Comparison of ENCODE assay signal across 13 cellular contexts in the genomic region with DNA sequence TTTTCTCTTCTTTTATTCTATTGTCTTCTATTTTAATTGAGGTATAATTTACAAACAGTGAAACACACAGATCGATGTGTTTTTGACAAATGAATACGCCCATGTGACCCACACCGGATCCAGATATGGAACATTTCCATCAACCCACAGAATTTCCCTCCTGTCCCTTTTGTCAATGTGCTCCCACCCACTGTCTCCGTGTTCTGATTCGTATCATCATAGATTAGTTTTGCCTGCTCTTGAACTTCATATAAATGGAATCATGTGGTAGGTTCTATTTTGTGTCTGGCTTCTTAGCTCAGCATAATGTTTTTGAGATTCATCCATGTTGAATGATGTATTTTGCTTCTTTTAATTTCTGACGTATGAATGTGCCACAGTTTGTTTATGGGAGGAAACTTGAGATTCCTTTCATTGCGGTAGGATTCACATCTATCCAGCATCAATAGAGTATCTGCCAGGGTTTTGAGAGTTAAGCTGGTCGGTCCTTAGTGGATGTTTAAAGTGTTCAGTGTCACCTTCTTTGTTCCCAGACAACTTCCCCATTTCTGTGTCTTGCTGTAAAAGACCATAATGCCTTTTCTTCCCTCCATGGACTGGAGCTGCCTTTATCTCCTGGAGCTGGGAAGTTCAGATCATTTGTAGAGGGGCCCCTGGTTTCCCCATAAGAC. TPM values are rescaled to one million over a fixed set of nuclear protein-coding genes. Genes with fewer than 3 reads are reported as not detected.
A peak's percentile ranks its signal among the peaks of the same experiment; 100 is the strongest.
DNase-seq lines count a peak whose midpoint lies in the region; ATAC-seq and TF ChIP-seq lines count a peak whose summit lies in the region.
"Had no signal": no experiment of that assay in that cellular context is flagged by ENCODE, and none has a peak within 500 bp of the region (broad histone marks: within the 10 kb centered on the region; RNA-seq: fewer than 3 reads in every experiment).

No MANE protein-coding gene starts in this region.

- no peak overlapping the region for H3K4me3 Mint-ChIP-seq in neural progenitor cell
- H3K4me3 Mint-ChIP-seq: activated CD8-positive, alpha-beta T cell treated with anti-CD3 and anti-CD28 coated beads for 36 hours; T-cell had no signal

- DNase-seq in right atrium auricular region (ENCODE audit: low spot score) = no peak
- DNase-seq in Right ventricle myocardium inferior (ENCODE audit: missing footprints) = no peak
- DNase-seq in neural progenitor cell (ENCODE audit: low spot score) = no peak
- no peak for DNase-seq in vagina (ENCODE audit: extremely low spot score in 2 of 2)
- DNase-seq in effector memory CD4-positive, alpha-beta T cell = no peak
- DNase-seq: activated CD8-positive, alpha-beta T cell treated with anti-CD3 and anti-CD28 coated beads for 36 hours; activated gamma-delta T cell; spleen; T-cell had no signal

- no peak for TF ChIP-seq POLR2A in vagina (IDR thresholded peaks at IDR 0.05)

- H3K9ac ChIP-seq in endocrine pancreas (ENCODE audit: control insufficient read depth, insufficient read depth, low read length) (peak overlapping the region; percentile 23), neural progenitor cell (no peak overlapping the region)

- H3K27me3 ChIP-seq in right atrium auricular region (no peaks in the 10 kb centered on the region), endocrine pancreas (ENCODE audit: control insufficient read depth, insufficient read depth, low read length) (no peaks in the 10 kb centered on the region), neural progenitor cell (no peaks in the 10 kb centered on the region), vagina (no peaks in the 10 kb centered on the region)
- no peaks in the 10 kb centered on the region for H3K27me3 ChIP-seq in effector memory CD4-positive, alpha-beta T cell (replicated peaks; ENCODE audit: control insufficient read depth, insufficient read depth, low read length, poor library complexity, severe bottlenecking)

- no peak overlapping the region for H3K4me2 ChIP-seq in neural progenitor cell

- no peaks in the 10 kb centered on the region for H3K79me2 ChIP-seq in neural progenitor cell (ENCODE audit: low read depth)

- H3K36me3 Mint-ChIP-seq in neural progenitor cell = no peaks in the 10 kb centered on the region
- H3K36me3 Mint-ChIP-seq: T-cell had no signal

- peak overlapping the region; percentile 30 for H3K27ac Mint-ChIP-seq in neural progenitor cell
- H3K27ac Mint-ChIP-seq: activated CD8-positive, alpha-beta T cell treated with anti-CD3 and anti-CD28 coated beads for 36 hours; T-cell had no signal

- H4K20me1 ChIP-seq in neural progenitor cell (ENCODE audit: low read depth) = no peaks in the 10 kb centered on the region

- peaks cover 0 to 50% of the 10 kb centered on the region in 2 donors for H3K4me1 ChIP-seq in right atrium auricular region
- no peaks in the 10 kb centered on the region for H3K4me1 ChIP-seq in endocrine pancreas (ENCODE audit: control insufficient read depth, insufficient read depth, low read length)
- H3K4me1 ChIP-seq in neural progenitor cell = peaks cover 24% of the 10 kb centered on the region
- H3K4me1 ChIP-seq in vagina = peaks cover 30% of the 10 kb centered on the region
- no peaks in the 10 kb centered on the region for H3K4me1 ChIP-seq in effector memory CD4-positive, alpha-beta T cell (ENCODE audit: control insufficient read depth, insufficient read depth, low read length, poor library complexity, severe bottlenecking)

- peaks cover 3% of the 10 kb centered on the region for H3F3A ChIP-seq in neural progenitor cell (ENCODE audit: low read depth)

- H3K4me1 Mint-ChIP-seq in neural progenitor cell = peaks cover 27% of the 10 kb centered on the region
- H3K4me1 Mint-ChIP-seq: T-cell had no signal

- no peak overlapping the region for H2AFZ ChIP-seq in neural progenitor cell (replicated peaks)

- peak overlapping the region; percentile 23 to 52 for H3K27ac ChIP-seq in right atrium auricular region
- H3K27ac ChIP-seq in neural progenitor cell = no peak overlapping the region
- peak overlapping the region; percentile 6 for H3K27ac ChIP-seq in vagina
- no peak overlapping the region for H3K27ac ChIP-seq in effector memory CD4-positive, alpha-beta T cell (ENCODE audit: insufficient read depth, low read length, poor library complexity, severe bottlenecking)
- H3K27ac ChIP-seq: HL-60, spleen had no signal

- no peak overlapping the region for H3K4me3 ChIP-seq in right atrium auricular region
- H3K4me3 ChIP-seq in endocrine pancreas (ENCODE audit: control insufficient read depth, insufficient read depth, low read length) = no peak overlapping the region
- no peak overlapping the region for H3K4me3 ChIP-seq in neural progenitor cell
- H3K4me3 ChIP-seq in vagina = no peak overlapping the region
- H3K4me3 ChIP-seq in effector memory CD4-positive, alpha-beta T cell (ENCODE audit: insufficient read depth, low read depth, low read length, poor library complexity, severe bottlenecking) = no peak overlapping the region
- H3K4me3 ChIP-seq: spleen had no signal

- H3K9me3 ChIP-seq in right atrium auricular region = no peaks in the 10 kb centered on the region
- H3K9me3 ChIP-seq in endocrine pancreas (ENCODE audit: control insufficient read depth, low read length) = no peaks in the 10 kb centered on the region
- no peaks in the 10 kb centered on the region for H3K9me3 ChIP-seq in neural progenitor cell (ENCODE audit: low read depth)
- H3K9me3 ChIP-seq in vagina = no peaks in the 10 kb centered on the region
- H3K9me3 ChIP-seq in effector memory CD4-positive, alpha-beta T cell (ENCODE audit: control insufficient read depth, low read length) = no peaks in the 10 kb centered on the region
- H3K9me3 ChIP-seq: spleen had no signal

- H3K9me3 Mint-ChIP-seq in neural progenitor cell = no peaks in the 10 kb centered on the region
- H3K9me3 Mint-ChIP-seq: activated CD8-positive, alpha-beta T cell treated with anti-CD3 and anti-CD28 coated beads for 36 hours; T-cell had no signal

- intact Hi-C loops in Right ventricle myocardium inferior (cut with DNase I) (loop anchor here (2.0 kb wide), 1 partner anchor 15 kb away; the partner anchor contains the start of gene NAV1), vagina (cut with DNase I) (no loop called here)

- ATAC-seq in Right ventricle myocardium inferior = no peak
- ATAC-seq in GM21526 (IDR thresholded peaks at IDR 0.05; ENCODE audit: low FRiP score, unreplicated experiment) = no peak
- no peak for ATAC-seq in HG03139 (IDR thresholded peaks at IDR 0.05; ENCODE audit: unreplicated experiment)
- ATAC-seq: activated CD8-positive, alpha-beta T cell treated with anti-CD3 and anti-CD28 coated beads for 36 hours; T-cell had no signal

- peaks cover 8% of the 10 kb centered on the region for H3K27me3 Mint-ChIP-seq in neural progenitor cell (ENCODE audit: insufficient read depth, low read depth)
- H3K27me3 Mint-ChIP-seq: activated CD8-positive, alpha-beta T cell treated with anti-CD3 and anti-CD28 coated beads for 36 hours had no signal

- H3K36me3 ChIP-seq in right atrium auricular region (no peaks in the 10 kb centered on the region), endocrine pancreas (ENCODE audit: control insufficient read depth, insufficient read depth, low read length) (no peaks in the 10 kb centered on the region), neural progenitor cell (no peaks in the 10 kb centered on the region), vagina (no peaks in the 10 kb centered on the region)
- no peaks in the 10 kb centered on the region for H3K36me3 ChIP-seq in effector memory CD4-positive, alpha-beta T cell (ENCODE audit: control insufficient read depth, insufficient read depth, low read length)
- H3K36me3 ChIP-seq: spleen had no signal

- TF ChIP-seq CTCF in right atrium auricular region (IDR thresholded peaks at IDR 0.05) (no peak), neural progenitor cell (IDR thresholded peaks at IDR 0.05) (no peak), vagina (IDR thresholded peaks at IDR 0.05) (no peak)

RNA-seq across cellular contexts. Expression of gene NAV1, which starts 14.7 kb away (rescaled TPM):
- total RNA-seq in right atrium auricular region (10 to 100 TPM; 16.3 to 32.1 TPM), Right ventricle myocardium inferior (69.0 TPM), neural progenitor cell (ENCODE audit: low replicate concordance) (60.7 and 83.0 TPM in 2 replicates), vagina (45.9 TPM)

RNA-seq across cellular contexts. Expression of gene CSRP1, which starts 46.7 kb away (rescaled TPM):
- total RNA-seq in right atrium auricular region (100 to 1,000 TPM; 138 to 719 TPM), Right ventricle myocardium inferior (64.6 TPM), neural progenitor cell (ENCODE audit: low replicate concordance) (2.5 and 4.1 TPM in 2 replicates), vagina (729 TPM)

Comparison
In these comparisons a context has a peak if more than half of its experiments do, and no peak if none do; other contexts are left out.
1. H3K27ac ChIP-seq: peak in right atrium auricular region (2 of 2) and vagina (single experiment); none in neural progenitor cell (single experiment) and effector memory CD4-positive, alpha-beta T cell (single experiment).
2. RNA of gene CSRP1, which starts 46.7 kb away (total RNA-seq): 729 TPM in vagina (single experiment), 138 to 719 TPM in right atrium auricular region and 64.6 TPM in Right ventricle myocardium inferior (single experiment); 2.5 to 4.1 TPM in neural progenitor cell; every median in the first group is over 10 times any median in the second.